In genomic region chr1:85024736-85025135, GRCh38 we compare ENCODE assay signal across 24 cellular contexts. TPM values are rescaled to one million over a fixed set of nuclear protein-coding genes. Genes with fewer than 3 reads are reported as not detected.
DNase-seq lines count a peak whose midpoint lies in the region; ATAC-seq and TF ChIP-seq lines count a peak whose summit lies in the region.
"Had no signal": no experiment of that assay in that cellular context is flagged by ENCODE, and none has a peak within 500 bp of the region (broad histone marks: within the 10 kb centered on the region; RNA-seq: fewer than 3 reads in every experiment).

No MANE protein-coding gene starts in this region.

- H3K9ac ChIP-seq in endodermal cell (ENCODE audit: extremely low read depth, low read length, poor library complexity, severe bottlenecking): no peak overlapping the region
- H3K9ac ChIP-seq: BLaER1 had no signal

- H3K4me3 ChIP-seq in Panc1 (ENCODE audit: low read depth in 2 of 2, low read length in 2 of 2) (no peak overlapping the region), endodermal cell (ENCODE audit: low read length) (no peak overlapping the region), mucosa of descending colon (no peak overlapping the region)
- H3K4me3 ChIP-seq: BLaER1, SJSA1 had no signal

- CTCF ChIA-PET in Panc1 (lab: Charles Lee): interaction anchor here (0.6 to 1.3 kb wide), 2 partner anchors 80 to 212 kb away, joined by 9 to 13 read pairs; no protein-coding TSS in a partner anchor
- CTCF ChIA-PET in activated CD8-positive, alpha-beta T cell treated with anti-CD3 and anti-CD28 coated beads for 36 hours (lab: Charles Lee): interaction anchor here (1.1 to 5.9 kb wide), 4 partner anchors 56 to 90 kb away, joined by 3 to 133 read pairs (median 4); no protein-coding TSS in a partner anchor

- no peak overlapping the region for H3K27ac Mint-ChIP-seq in endodermal cell
- no peak overlapping the region for H3K27ac Mint-ChIP-seq in activated CD8-positive, alpha-beta T cell treated with anti-CD3 and anti-CD28 coated beads for 36 hours
- H3K27ac Mint-ChIP-seq: CD4-positive, alpha-beta memory T cell had no signal

- H3K27ac ChIP-seq in C4-2B: no peak overlapping the region
- H3K27ac ChIP-seq in Panc1 (ENCODE audit: low read length): no peak overlapping the region
- no peak overlapping the region for H3K27ac ChIP-seq in endodermal cell (ENCODE audit: low read depth, low read length)
- H3K27ac ChIP-seq: 22Rv1, BLaER1, SJSA1 had no signal

- H3K9me3 Mint-ChIP-seq in endodermal cell: no peaks in the 10 kb centered on the region
- no peaks in the 10 kb centered on the region for H3K9me3 Mint-ChIP-seq in activated CD8-positive, alpha-beta T cell treated with anti-CD3 and anti-CD28 coated beads for 36 hours
- H3K9me3 Mint-ChIP-seq: CD4-positive, alpha-beta memory T cell had no signal

- H3K36me3 Mint-ChIP-seq in endodermal cell (ENCODE audit: low read depth): no peaks in the 10 kb centered on the region
- no peaks in the 10 kb centered on the region for H3K36me3 Mint-ChIP-seq in activated CD8-positive, alpha-beta T cell treated with anti-CD3 and anti-CD28 coated beads for 36 hours (ENCODE audit: low read depth)
- H3K36me3 Mint-ChIP-seq: CD4-positive, alpha-beta memory T cell had no signal

- WGBS in endodermal cell (ENCODE audit: insufficient coverage in 1 of 2, insufficient read length in 1 of 2), 2 experiments: 90 to 94% methylated on average over 2 to 3 of the region's 3 CpGs

- H3K27me3 Mint-ChIP-seq in endodermal cell (ENCODE audit: insufficient read depth): no peaks in the 10 kb centered on the region
- peaks cover 1% of the 10 kb centered on the region for H3K27me3 Mint-ChIP-seq in activated CD8-positive, alpha-beta T cell treated with anti-CD3 and anti-CD28 coated beads for 36 hours
- H3K27me3 Mint-ChIP-seq: CD4-positive, alpha-beta memory T cell had no signal

- intact Hi-C loops in Panc1 (cut with micrococcal nuclease; ENCODE audit: unreplicated experiment): no loop called here
- intact Hi-C loops in mucosa of descending colon (cut with DNase I, micrococcal nuclease): no loop called here
- intact Hi-C loops in activated CD8-positive, alpha-beta T cell treated with anti-CD3 and anti-CD28 coated beads for 36 hours (cut with micrococcal nuclease): no loop called here

- no peaks in the 10 kb centered on the region for H3K27me3 ChIP-seq in Panc1 (ENCODE audit: control insufficient read depth, insufficient read depth, low read length)
- no peaks in the 10 kb centered on the region for H3K27me3 ChIP-seq in endodermal cell (ENCODE audit: control insufficient read depth, insufficient read depth, low read length, poor library complexity, severe bottlenecking)
- H3K27me3 ChIP-seq: BLaER1 had no signal

- in situ Hi-C loops in Panc1 (cut with HindIII; ENCODE audit: low pct_unique_long_range_greater_than_20kb, low sequenced_read_pairs): no loop called here

- BruUV-seq in Panc1 (replicated peaks; lab: Mats Ljungman, UMichigan): no TSS peak

- H3K4me3 Mint-ChIP-seq in endodermal cell: no peak overlapping the region
- H3K4me3 Mint-ChIP-seq in activated CD8-positive, alpha-beta T cell treated with anti-CD3 and anti-CD28 coated beads for 36 hours: no peak overlapping the region
- H3K4me3 Mint-ChIP-seq: CD4-positive, alpha-beta memory T cell had no signal

- H3K4me1 Mint-ChIP-seq in endodermal cell: no peaks in the 10 kb centered on the region
- H3K4me1 Mint-ChIP-seq in activated CD8-positive, alpha-beta T cell treated with anti-CD3 and anti-CD28 coated beads for 36 hours (ENCODE audit: low read depth): peaks cover 13% of the 10 kb centered on the region

- H3K4me1 ChIP-seq in Panc1 (ENCODE audit: control insufficient read depth, insufficient read depth, low read length) (no peaks in the 10 kb centered on the region), endodermal cell (ENCODE audit: control insufficient read depth, insufficient read depth, low read length) (no peaks in the 10 kb centered on the region), mucosa of descending colon (ENCODE audit: low read depth) (no peaks in the 10 kb centered on the region)
- H3K4me1 ChIP-seq: BLaER1, Caco-2, SJSA1 had no signal

- peak; percentile 19; the same call in 1 of the 2 replicates for TF ChIP-seq CTCF in C4-2B (conservative IDR thresholded peaks at IDR 0.05)
- TF ChIP-seq CTCF in Panc1 (IDR thresholded peaks at IDR 0.05): peak; percentile 55
- TF ChIP-seq CTCF in endodermal cell (conservative IDR thresholded peaks at IDR 0.05): peak; percentile 55
- no peak for TF ChIP-seq CTCF in mucosa of descending colon (IDR thresholded peaks at IDR 0.05)
- TF ChIP-seq CTCF in activated CD8-positive, alpha-beta T cell treated with anti-CD3 and anti-CD28 coated beads for 36 hours (IDR thresholded peaks at IDR 0.05): no peak

- no peaks in the 10 kb centered on the region for H3K36me3 ChIP-seq in Panc1 (ENCODE audit: control insufficient read depth, insufficient read depth, low read length)
- no peaks in the 10 kb centered on the region for H3K36me3 ChIP-seq in endodermal cell (ENCODE audit: control insufficient read depth, insufficient read depth, low read length)
- no peaks in the 10 kb centered on the region for H3K36me3 ChIP-seq in mucosa of descending colon (ENCODE audit: low read depth)
- H3K36me3 ChIP-seq: BLaER1, SJSA1 had no signal

- ATAC-seq in Panc1: no peak
- ATAC-seq in mucosa of descending colon: peak; percentile 19
- ATAC-seq in activated CD8-positive, alpha-beta T cell treated with anti-CD3 and anti-CD28 coated beads for 36 hours: no peak
- ATAC-seq: Right ventricle myocardium inferior had no signal

- H3K9me3 ChIP-seq in Panc1 (ENCODE audit: control insufficient read depth, insufficient read depth, low read depth, low read length): no peaks in the 10 kb centered on the region
- no peaks in the 10 kb centered on the region for H3K9me3 ChIP-seq in endodermal cell (ENCODE audit: control insufficient read depth, low read length)
- H3K9me3 ChIP-seq in mucosa of descending colon: no peaks in the 10 kb centered on the region
- H3K9me3 ChIP-seq: BLaER1, Caco-2, SJSA1 had no signal

- POLR2A ChIA-PET in Panc1 (lab: Charles Lee): no interaction called here
- POLR2A ChIA-PET in activated CD8-positive, alpha-beta T cell treated with anti-CD3 and anti-CD28 coated beads for 36 hours (lab: Charles Lee): no interaction called here

- DNase-seq in Panc1 (ENCODE audit: low read depth, low spot score): no peak
- DNase-seq in endodermal cell: no peak
- peak in 1 of 3 donors; percentile 20 for DNase-seq in mucosa of descending colon
- DNase-seq in activated CD8-positive, alpha-beta T cell treated with anti-CD3 and anti-CD28 coated beads for 36 hours: no peak
- DNase-seq in NCI-H146 (lab: John Stamatoyannopoulos, UW): no peak
- no peak for DNase-seq in NCI-H187 treated with DMSO at 0.1 percent for 48 hours (lab: John Stamatoyannopoulos, UW)
- no peak for DNase-seq in pons (ENCODE audit: low spot score)
- DNase-seq: ACHN; Caco-2; CD4-positive, alpha-beta memory T cell; DMS 273 treated with DMSO at 0.1 percent for 48 hours; DMS79 treated with DMSO at 0.1 percent for 48 hours; H7; IMR-90; NCI-H1105; NCI-H1694; NCI-H510A; NCI-H82 had no signal

RNA-seq across cellular contexts. Expression of gene MCOLN3, which starts 23.6 kb away (rescaled TPM):
- 14.2 TPM for total RNA-seq in Panc1 (2021; ENCODE audit: unreplicated experiment)
- polyA plus RNA-seq in Panc1 (2012; ENCODE audit: insufficient read length): 3.3 TPM
- 10 to 100 TPM; 10.1 to 12.6 TPM for total RNA-seq in endodermal cell
- polyA plus RNA-seq in endodermal cell (2013, experiment 1 of 2): 0.53 TPM
- polyA plus RNA-seq in endodermal cell (2013, experiment 2 of 2): 0.66 TPM
- total RNA-seq in mucosa of descending colon: 1 to 10 TPM in 2 of 3 donors, under 1 TPM in 1; 0.80 to 2.3 (median 2.2) TPM
- under 1 TPM; 0.25 to 0.29 TPM for total RNA-seq in activated CD8-positive, alpha-beta T cell treated with anti-CD3 and anti-CD28 coated beads for 36 hours
- total RNA-seq: IMR-90, OCI-LY7 had no signal

RNA-seq across cellular contexts. Expression of gene MCOLN2, which starts 27.8 kb away (rescaled TPM):
- 22.5 TPM for total RNA-seq in Panc1 (2021; ENCODE audit: unreplicated experiment)
- polyA plus RNA-seq in Panc1 (2012; ENCODE audit: insufficient read length): 11.0 TPM
- total RNA-seq in endodermal cell: under 1 TPM; 0.20 to 0.29 TPM
- polyA plus RNA-seq in endodermal cell (2013, experiment 1 of 2): 0.46 TPM
- polyA plus RNA-seq in endodermal cell (2013, experiment 2 of 2): not detected
- 100 to 1,000 TPM in 1 of 3 donors, 10 to 100 TPM in 2; 10.8 to 101 (median 66.2) TPM for total RNA-seq in mucosa of descending colon
- total RNA-seq in activated CD8-positive, alpha-beta T cell treated with anti-CD3 and anti-CD28 coated beads for 36 hours: 10 to 100 TPM; 15.7 to 17.8 TPM
- total RNA-seq: Caco-2 had no signal

Comparison
In these comparisons a context has a peak if more than half of its experiments do, and no peak if none do; other contexts are left out.
1. CTCF ChIP-seq: peak in C4-2B (single experiment), Panc1 (single experiment) and endodermal cell (single experiment); none in mucosa of descending colon (single experiment) and activated CD8-positive, alpha-beta T cell treated with anti-CD3 and anti-CD28 coated beads for 36 hours (single experiment).
2. RNA of gene MCOLN2, which starts 27.8 kb away (total RNA-seq): 10.8 to 101 TPM in mucosa of descending colon, 22.5 TPM in Panc1 (single experiment) and 15.7 to 17.8 TPM in activated CD8-positive, alpha-beta T cell treated with anti-CD3 and anti-CD28 coated beads for 36 hours; 0.20 to 0.29 TPM in endodermal cell; every median in the first group is over 4 times any median in the second.